1 cellular context compared by ENCODE assay signal in genomic region chr12:2812290-2813213, GRCh38.
A peak's percentile ranks its signal among the peaks of the same experiment; 100 is the strongest.
TF ChIP-seq lines count a peak whose summit lies in the region.

ITFG2 (plus strand) TSS chr12:2812668; CDS start chr12:2812761, 93 bp downstream.

TF ChIP-seq in HepG2, 621 proteins besides CTCF, POLR2A, EP300 and RAD21 (continued from another document and continues in another):
- TF ChIP-seq, protein P1, sequence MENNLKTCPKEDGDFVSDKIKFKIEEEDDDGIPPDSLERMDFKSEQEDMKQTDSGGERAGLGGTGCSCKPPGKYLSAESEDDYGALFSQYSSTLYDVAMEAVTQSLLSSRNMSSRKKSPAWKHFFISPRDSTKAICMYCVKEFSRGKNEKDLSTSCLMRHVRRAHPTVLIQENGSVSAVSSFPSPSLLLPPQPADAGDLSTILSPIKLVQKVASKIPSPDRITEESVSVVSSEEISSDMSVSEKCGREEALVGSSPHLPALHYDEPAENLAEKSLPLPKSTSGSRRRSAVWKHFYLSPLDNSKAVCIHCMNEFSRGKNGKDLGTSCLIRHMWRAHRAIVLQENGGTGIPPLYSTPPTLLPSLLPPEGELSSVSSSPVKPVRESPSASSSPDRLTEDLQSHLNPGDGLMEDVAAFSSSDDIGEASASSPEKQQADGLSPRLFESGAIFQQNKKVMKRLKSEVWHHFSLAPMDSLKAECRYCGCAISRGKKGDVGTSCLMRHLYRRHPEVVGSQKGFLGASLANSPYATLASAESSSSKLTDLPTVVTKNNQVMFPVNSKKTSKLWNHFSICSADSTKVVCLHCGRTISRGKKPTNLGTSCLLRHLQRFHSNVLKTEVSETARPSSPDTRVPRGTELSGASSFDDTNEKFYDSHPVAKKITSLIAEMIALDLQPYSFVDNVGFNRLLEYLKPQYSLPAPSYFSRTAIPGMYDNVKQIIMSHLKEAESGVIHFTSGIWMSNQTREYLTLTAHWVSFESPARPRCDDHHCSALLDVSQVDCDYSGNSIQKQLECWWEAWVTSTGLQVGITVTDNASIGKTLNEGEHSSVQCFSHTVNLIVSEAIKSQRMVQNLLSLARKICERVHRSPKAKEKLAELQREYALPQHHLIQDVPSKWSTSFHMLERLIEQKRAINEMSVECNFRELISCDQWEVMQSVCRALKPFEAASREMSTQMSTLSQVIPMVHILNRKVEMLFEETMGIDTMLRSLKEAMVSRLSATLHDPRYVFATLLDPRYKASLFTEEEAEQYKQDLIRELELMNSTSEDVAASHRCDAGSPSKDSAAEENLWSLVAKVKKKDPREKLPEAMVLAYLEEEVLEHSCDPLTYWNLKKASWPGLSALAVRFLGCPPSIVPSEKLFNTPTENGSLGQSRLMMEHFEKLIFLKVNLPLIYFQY (CRISPR knock-in tag; IDR thresholded peaks at IDR 0.05; ENCODE audit: borderline replicate concordance), result peak; percentile 24; the same call in 1 of the 2 replicates
- TF ChIP-seq ZNF180 (CRISPR knock-in tag; IDR thresholded peaks at IDR 0.05; ENCODE audit: borderline replicate concordance, low read depth), result no peak
- TF ChIP-seq NFYB (CRISPR knock-in tag; IDR thresholded peaks at IDR 0.05), result peak; percentile 89
- TF ChIP-seq E2F2 (CRISPR knock-in tag; IDR thresholded peaks at IDR 0.05; ENCODE audit: borderline replicate concordance), result peak; percentile 91; the same call in 1 of the 2 replicates
- TF ChIP-seq RAD51 (IDR thresholded peaks at IDR 0.05; ENCODE audit: borderline replicate concordance), result no peak
- TF ChIP-seq ZNF614 (CRISPR knock-in tag; IDR thresholded peaks at IDR 0.05; ENCODE audit: borderline replicate concordance), result peak; percentile 85; the same call in 1 of the 2 replicates
- TF ChIP-seq TRIM24 (CRISPR knock-in tag; IDR thresholded peaks at IDR 0.05), result no peak
- peak; percentile 80; the same call in 1 of the 2 replicates for TF ChIP-seq ELF4 (CRISPR knock-in tag; IDR thresholded peaks at IDR 0.05; ENCODE audit: borderline replicate concordance)
- TF ChIP-seq ZBTB38 (CRISPR knock-in tag; IDR thresholded peaks at IDR 0.05), result peak; percentile 87; the same call in 1 of the 2 replicates
- TF ChIP-seq, protein P2, sequence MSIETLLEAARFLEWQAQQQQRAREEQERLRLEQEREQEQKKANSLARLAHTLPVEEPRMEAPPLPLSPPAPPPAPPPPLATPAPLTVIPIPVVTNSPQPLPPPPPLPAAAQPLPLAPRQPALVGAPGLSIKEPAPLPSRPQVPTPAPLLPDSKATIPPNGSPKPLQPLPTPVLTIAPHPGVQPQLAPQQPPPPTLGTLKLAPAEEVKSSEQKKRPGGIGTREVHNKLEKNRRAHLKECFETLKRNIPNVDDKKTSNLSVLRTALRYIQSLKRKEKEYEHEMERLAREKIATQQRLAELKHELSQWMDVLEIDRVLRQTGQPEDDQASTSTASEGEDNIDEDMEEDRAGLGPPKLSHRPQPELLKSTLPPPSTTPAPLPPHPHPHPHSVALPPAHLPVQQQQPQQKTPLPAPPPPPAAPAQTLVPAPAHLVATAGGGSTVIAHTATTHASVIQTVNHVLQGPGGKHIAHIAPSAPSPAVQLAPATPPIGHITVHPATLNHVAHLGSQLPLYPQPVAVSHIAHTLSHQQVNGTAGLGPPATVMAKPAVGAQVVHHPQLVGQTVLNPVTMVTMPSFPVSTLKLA (IDR thresholded peaks at IDR 0.05), result peak; percentile 75
- peak; percentile 58; the same call in 1 of the 2 replicates for TF ChIP-seq ZNF362 (CRISPR knock-in tag; IDR thresholded peaks at IDR 0.05; ENCODE audit: borderline replicate concordance)
- no peak for TF ChIP-seq NCOA5 (CRISPR knock-in tag; IDR thresholded peaks at IDR 0.05)
- peak; percentile 75; the same call in 1 of the 2 replicates for TF ChIP-seq ZNF34 (CRISPR knock-in tag; IDR thresholded peaks at IDR 0.05; ENCODE audit: borderline replicate concordance)
- TF ChIP-seq PHF5A (CRISPR knock-in tag; IDR thresholded peaks at IDR 0.05; ENCODE audit: low read depth, unreplicated experiment), result no peak
- 0 out of 2 replicates have a peak, but pooled peaks have one; percentile 82 for TF ChIP-seq ZNF296 (CRISPR knock-in tag; conservative IDR thresholded peaks at IDR 0.05)
- no peak for TF ChIP-seq PCBP2 (optimal IDR thresholded peaks at IDR 0.05; ENCODE audit: low read depth, low read length, poor library complexity, severe bottlenecking)
- no peak for TF ChIP-seq GZF1 (CRISPR knock-in tag; IDR thresholded peaks at IDR 0.05)
- TF ChIP-seq SMYD3 (CRISPR knock-in tag; IDR thresholded peaks at IDR 0.05), result peak; percentile 72; the same call in 1 of the 2 replicates
- peak; percentile 84; the same call in 1 of the 2 replicates for TF ChIP-seq CCDC6 (CRISPR knock-in tag; IDR thresholded peaks at IDR 0.05)
- peak; percentile 96 for TF ChIP-seq U2AF1 (optimal IDR thresholded peaks at IDR 0.05; ENCODE audit: low read depth, low read length)
- TF ChIP-seq RORA (CRISPR knock-in tag; IDR thresholded peaks at IDR 0.05), result no peak
- TF ChIP-seq, protein P3, sequence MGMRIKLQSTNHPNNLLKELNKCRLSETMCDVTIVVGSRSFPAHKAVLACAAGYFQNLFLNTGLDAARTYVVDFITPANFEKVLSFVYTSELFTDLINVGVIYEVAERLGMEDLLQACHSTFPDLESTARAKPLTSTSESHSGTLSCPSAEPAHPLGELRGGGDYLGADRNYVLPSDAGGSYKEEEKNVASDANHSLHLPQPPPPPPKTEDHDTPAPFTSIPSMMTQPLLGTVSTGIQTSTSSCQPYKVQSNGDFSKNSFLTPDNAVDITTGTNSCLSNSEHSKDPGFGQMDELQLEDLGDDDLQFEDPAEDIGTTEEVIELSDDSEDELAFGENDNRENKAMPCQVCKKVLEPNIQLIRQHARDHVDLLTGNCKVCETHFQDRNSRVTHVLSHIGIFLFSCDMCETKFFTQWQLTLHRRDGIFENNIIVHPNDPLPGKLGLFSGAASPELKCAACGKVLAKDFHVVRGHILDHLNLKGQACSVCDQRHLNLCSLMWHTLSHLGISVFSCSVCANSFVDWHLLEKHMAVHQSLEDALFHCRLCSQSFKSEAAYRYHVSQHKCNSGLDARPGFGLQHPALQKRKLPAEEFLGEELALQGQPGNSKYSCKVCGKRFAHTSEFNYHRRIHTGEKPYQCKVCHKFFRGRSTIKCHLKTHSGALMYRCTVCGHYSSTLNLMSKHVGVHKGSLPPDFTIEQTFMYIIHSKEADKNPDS (CRISPR knock-in tag; IDR thresholded peaks at IDR 0.05), result no peak
- peak; percentile 43; the same call in 1 of the 2 replicates for TF ChIP-seq ZNF460 (CRISPR knock-in tag; IDR thresholded peaks at IDR 0.05; ENCODE audit: borderline replicate concordance)
- TF ChIP-seq ISX (CRISPR knock-in tag; conservative IDR thresholded peaks at IDR 0.05), result no peak
- TF ChIP-seq ZNF546 (CRISPR knock-in tag; conservative IDR thresholded peaks at IDR 0.05), result peak; percentile 86; the same call in 1 of the 2 replicates
- TF ChIP-seq SP1 (IDR thresholded peaks at IDR 0.05), result no peak
- TF ChIP-seq SP1 (CRISPR knock-in tag; IDR thresholded peaks at IDR 0.05), result 0 out of 2 replicates have a peak, but pooled peaks have one; percentile 46
- no peak for TF ChIP-seq ZNF660 (CRISPR knock-in tag; IDR thresholded peaks at IDR 0.05; ENCODE audit: borderline replicate concordance, low read depth)
- TF ChIP-seq, protein P4, sequence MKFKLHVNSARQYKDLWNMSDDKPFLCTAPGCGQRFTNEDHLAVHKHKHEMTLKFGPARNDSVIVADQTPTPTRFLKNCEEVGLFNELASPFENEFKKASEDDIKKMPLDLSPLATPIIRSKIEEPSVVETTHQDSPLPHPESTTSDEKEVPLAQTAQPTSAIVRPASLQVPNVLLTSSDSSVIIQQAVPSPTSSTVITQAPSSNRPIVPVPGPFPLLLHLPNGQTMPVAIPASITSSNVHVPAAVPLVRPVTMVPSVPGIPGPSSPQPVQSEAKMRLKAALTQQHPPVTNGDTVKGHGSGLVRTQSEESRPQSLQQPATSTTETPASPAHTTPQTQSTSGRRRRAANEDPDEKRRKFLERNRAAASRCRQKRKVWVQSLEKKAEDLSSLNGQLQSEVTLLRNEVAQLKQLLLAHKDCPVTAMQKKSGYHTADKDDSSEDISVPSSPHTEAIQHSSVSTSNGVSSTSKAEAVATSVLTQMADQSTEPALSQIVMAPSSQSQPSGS (CRISPR knock-in tag; IDR thresholded peaks at IDR 0.05), result peak; percentile 92
- TF ChIP-seq NBN (conservative IDR thresholded peaks at IDR 0.05), result no peak
- TF ChIP-seq, protein P5, sequence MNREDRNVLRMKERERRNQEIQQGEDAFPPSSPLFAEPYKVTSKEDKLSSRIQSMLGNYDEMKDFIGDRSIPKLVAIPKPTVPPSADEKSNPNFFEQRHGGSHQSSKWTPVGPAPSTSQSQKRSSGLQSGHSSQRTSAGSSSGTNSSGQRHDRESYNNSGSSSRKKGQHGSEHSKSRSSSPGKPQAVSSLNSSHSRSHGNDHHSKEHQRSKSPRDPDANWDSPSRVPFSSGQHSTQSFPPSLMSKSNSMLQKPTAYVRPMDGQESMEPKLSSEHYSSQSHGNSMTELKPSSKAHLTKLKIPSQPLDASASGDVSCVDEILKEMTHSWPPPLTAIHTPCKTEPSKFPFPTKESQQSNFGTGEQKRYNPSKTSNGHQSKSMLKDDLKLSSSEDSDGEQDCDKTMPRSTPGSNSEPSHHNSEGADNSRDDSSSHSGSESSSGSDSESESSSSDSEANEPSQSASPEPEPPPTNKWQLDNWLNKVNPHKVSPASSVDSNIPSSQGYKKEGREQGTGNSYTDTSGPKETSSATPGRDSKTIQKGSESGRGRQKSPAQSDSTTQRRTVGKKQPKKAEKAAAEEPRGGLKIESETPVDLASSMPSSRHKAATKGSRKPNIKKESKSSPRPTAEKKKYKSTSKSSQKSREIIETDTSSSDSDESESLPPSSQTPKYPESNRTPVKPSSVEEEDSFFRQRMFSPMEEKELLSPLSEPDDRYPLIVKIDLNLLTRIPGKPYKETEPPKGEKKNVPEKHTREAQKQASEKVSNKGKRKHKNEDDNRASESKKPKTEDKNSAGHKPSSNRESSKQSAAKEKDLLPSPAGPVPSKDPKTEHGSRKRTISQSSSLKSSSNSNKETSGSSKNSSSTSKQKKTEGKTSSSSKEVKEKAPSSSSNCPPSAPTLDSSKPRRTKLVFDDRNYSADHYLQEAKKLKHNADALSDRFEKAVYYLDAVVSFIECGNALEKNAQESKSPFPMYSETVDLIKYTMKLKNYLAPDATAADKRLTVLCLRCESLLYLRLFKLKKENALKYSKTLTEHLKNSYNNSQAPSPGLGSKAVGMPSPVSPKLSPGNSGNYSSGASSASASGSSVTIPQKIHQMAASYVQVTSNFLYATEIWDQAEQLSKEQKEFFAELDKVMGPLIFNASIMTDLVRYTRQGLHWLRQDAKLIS (CRISPR knock-in tag; IDR thresholded peaks at IDR 0.05), result no peak
- TF ChIP-seq ZNF20 (CRISPR knock-in tag; IDR thresholded peaks at IDR 0.05), result no peak
- peak; percentile 43; the same call in 1 of the 2 replicates for TF ChIP-seq ZNF746 (CRISPR knock-in tag; IDR thresholded peaks at IDR 0.05)
- no peak; the same call in 1 of the 2 replicates for TF ChIP-seq NAIF1 (CRISPR knock-in tag; IDR thresholded peaks at IDR 0.05; ENCODE audit: borderline replicate concordance)
- peak; percentile 79; the same call in 1 of the 2 replicates for TF ChIP-seq ZXDC (CRISPR knock-in tag; IDR thresholded peaks at IDR 0.05)
- 0 out of 2 replicates have a peak, but pooled peaks have one; percentile 50 for TF ChIP-seq SMAD9 (CRISPR knock-in tag; IDR thresholded peaks at IDR 0.05)
- peak; percentile 47; the same call in 1 of the 2 replicates for TF ChIP-seq EEA1 (CRISPR knock-in tag; IDR thresholded peaks at IDR 0.05; ENCODE audit: borderline replicate concordance)
- TF ChIP-seq, protein P6, sequence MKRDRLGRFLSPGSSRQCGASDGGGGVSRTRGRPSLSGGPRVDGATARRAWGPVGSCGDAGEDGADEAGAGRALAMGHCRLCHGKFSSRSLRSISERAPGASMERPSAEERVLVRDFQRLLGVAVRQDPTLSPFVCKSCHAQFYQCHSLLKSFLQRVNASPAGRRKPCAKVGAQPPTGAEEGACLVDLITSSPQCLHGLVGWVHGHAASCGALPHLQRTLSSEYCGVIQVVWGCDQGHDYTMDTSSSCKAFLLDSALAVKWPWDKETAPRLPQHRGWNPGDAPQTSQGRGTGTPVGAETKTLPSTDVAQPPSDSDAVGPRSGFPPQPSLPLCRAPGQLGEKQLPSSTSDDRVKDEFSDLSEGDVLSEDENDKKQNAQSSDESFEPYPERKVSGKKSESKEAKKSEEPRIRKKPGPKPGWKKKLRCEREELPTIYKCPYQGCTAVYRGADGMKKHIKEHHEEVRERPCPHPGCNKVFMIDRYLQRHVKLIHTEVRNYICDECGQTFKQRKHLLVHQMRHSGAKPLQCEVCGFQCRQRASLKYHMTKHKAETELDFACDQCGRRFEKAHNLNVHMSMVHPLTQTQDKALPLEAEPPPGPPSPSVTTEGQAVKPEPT (CRISPR knock-in tag; IDR thresholded peaks at IDR 0.05; ENCODE audit: low read depth), result peak; percentile 90
- TF ChIP-seq ZC3H13 (CRISPR knock-in tag; IDR thresholded peaks at IDR 0.05), result peak; percentile 80; the same call in 1 of the 2 replicates
- TF ChIP-seq KLF11 (CRISPR knock-in tag; IDR thresholded peaks at IDR 0.05), result peak; percentile 59; the same call in 1 of the 2 replicates
- TF ChIP-seq FOSL1 (CRISPR knock-in tag; IDR thresholded peaks at IDR 0.05; ENCODE audit: borderline replicate concordance), result no peak
